In genomic region chr9:113381909-113382411, GRCh38 we compare ENCODE assay signal across 1 cellular context.
TF ChIP-seq lines count a peak whose summit lies in the region.

No MANE protein-coding gene starts in this region.

TF ChIP-seq in HepG2, 621 proteins besides CTCF, POLR2A, EP300 and RAD21 (continues in another document):
- TF ChIP-seq, protein P1, sequence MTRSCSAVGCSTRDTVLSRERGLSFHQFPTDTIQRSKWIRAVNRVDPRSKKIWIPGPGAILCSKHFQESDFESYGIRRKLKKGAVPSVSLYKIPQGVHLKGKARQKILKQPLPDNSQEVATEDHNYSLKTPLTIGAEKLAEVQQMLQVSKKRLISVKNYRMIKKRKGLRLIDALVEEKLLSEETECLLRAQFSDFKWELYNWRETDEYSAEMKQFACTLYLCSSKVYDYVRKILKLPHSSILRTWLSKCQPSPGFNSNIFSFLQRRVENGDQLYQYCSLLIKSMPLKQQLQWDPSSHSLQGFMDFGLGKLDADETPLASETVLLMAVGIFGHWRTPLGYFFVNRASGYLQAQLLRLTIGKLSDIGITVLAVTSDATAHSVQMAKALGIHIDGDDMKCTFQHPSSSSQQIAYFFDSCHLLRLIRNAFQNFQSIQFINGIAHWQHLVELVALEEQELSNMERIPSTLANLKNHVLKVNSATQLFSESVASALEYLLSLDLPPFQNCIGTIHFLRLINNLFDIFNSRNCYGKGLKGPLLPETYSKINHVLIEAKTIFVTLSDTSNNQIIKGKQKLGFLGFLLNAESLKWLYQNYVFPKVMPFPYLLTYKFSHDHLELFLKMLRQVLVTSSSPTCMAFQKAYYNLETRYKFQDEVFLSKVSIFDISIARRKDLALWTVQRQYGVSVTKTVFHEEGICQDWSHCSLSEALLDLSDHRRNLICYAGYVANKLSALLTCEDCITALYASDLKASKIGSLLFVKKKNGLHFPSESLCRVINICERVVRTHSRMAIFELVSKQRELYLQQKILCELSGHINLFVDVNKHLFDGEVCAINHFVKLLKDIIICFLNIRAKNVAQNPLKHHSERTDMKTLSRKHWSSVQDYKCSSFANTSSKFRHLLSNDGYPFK (CRISPR knock-in tag; IDR thresholded peaks at IDR 0.05; ENCODE audit: borderline replicate concordance), result no peak
- TF ChIP-seq ZNF879 (CRISPR knock-in tag; IDR thresholded peaks at IDR 0.05) (no peak), RXRA (CRISPR knock-in tag; IDR thresholded peaks at IDR 0.05) (peak; percentile 28; the same call in 1 of the 2 replicates), HNRNPLL (IDR thresholded peaks at IDR 0.05; ENCODE audit: low read depth, low read length, poor library complexity, severe bottlenecking) (no peak), SNRNP70 (IDR thresholded peaks at IDR 0.05; ENCODE audit: low read depth, low read length) (no peak), NR1H2 (CRISPR knock-in tag; IDR thresholded peaks at IDR 0.05; ENCODE audit: borderline replicate concordance, low read depth) (no peak), NFYB (CRISPR knock-in tag; IDR thresholded peaks at IDR 0.05) (no peak), KDM5B (CRISPR knock-in tag; IDR thresholded peaks at IDR 0.05; ENCODE audit: borderline replicate concordance) (no peak), PRMT3 (CRISPR knock-in tag; IDR thresholded peaks at IDR 0.05; ENCODE audit: borderline replicate concordance, low read depth) (no peak), FOSL2 (CRISPR knock-in tag; IDR thresholded peaks at IDR 0.05) (peak; percentile 56), ZNF256 (CRISPR knock-in tag; conservative IDR thresholded peaks at IDR 0.05) (no peak), SIX1 (CRISPR knock-in tag; IDR thresholded peaks at IDR 0.05; ENCODE audit: borderline replicate concordance) (0 out of 2 replicates have a peak, but pooled peaks have one; percentile 33), ATF6 (CRISPR knock-in tag; conservative IDR thresholded peaks at IDR 0.05) (no peak), FOXM1 (CRISPR knock-in tag; IDR thresholded peaks at IDR 0.05) (no peak), NFATC3 (CRISPR knock-in tag; IDR thresholded peaks at IDR 0.05) (no peak), ZBTB43 (CRISPR knock-in tag; conservative IDR thresholded peaks at IDR 0.05) (0 out of 2 replicates have a peak, but pooled peaks have one; percentile 7), ZNF557 (CRISPR knock-in tag; IDR thresholded peaks at IDR 0.05) (no peak), TSC22D2 (CRISPR knock-in tag; IDR thresholded peaks at IDR 0.05; ENCODE audit: borderline replicate concordance) (no peak), MAFK (conservative IDR thresholded peaks at IDR 0.05 in 1 of 2, IDR thresholded peaks at IDR 0.05 in 1 of 2; ENCODE audit: low read length in 2 of 2) (peak in 1 of 2 experiments; percentile 23; a peak in 3 of 4 replicates), YEATS2 (CRISPR knock-in tag; IDR thresholded peaks at IDR 0.05; ENCODE audit: borderline replicate concordance) (no peak), SP5 (CRISPR knock-in tag; IDR thresholded peaks at IDR 0.05; ENCODE audit: borderline replicate concordance, low read depth) (peak; percentile 72), NRL (CRISPR knock-in tag; IDR thresholded peaks at IDR 0.05; ENCODE audit: borderline replicate concordance) (no peak), REST (IDR thresholded peaks at IDR 0.05; ENCODE audit: borderline replicate concordance in 1 of 2, low read depth in 1 of 2, low read length in 2 of 2) (no peak), SMARCC2 (IDR thresholded peaks at IDR 0.05) (no peak), ATAD3A (CRISPR knock-in tag; IDR thresholded peaks at IDR 0.05) (no peak), ZNF713 (CRISPR knock-in tag; IDR thresholded peaks at IDR 0.05) (no peak), WIZ (CRISPR knock-in tag; IDR thresholded peaks at IDR 0.05) (no peak)
- TF ChIP-seq, protein P2, sequence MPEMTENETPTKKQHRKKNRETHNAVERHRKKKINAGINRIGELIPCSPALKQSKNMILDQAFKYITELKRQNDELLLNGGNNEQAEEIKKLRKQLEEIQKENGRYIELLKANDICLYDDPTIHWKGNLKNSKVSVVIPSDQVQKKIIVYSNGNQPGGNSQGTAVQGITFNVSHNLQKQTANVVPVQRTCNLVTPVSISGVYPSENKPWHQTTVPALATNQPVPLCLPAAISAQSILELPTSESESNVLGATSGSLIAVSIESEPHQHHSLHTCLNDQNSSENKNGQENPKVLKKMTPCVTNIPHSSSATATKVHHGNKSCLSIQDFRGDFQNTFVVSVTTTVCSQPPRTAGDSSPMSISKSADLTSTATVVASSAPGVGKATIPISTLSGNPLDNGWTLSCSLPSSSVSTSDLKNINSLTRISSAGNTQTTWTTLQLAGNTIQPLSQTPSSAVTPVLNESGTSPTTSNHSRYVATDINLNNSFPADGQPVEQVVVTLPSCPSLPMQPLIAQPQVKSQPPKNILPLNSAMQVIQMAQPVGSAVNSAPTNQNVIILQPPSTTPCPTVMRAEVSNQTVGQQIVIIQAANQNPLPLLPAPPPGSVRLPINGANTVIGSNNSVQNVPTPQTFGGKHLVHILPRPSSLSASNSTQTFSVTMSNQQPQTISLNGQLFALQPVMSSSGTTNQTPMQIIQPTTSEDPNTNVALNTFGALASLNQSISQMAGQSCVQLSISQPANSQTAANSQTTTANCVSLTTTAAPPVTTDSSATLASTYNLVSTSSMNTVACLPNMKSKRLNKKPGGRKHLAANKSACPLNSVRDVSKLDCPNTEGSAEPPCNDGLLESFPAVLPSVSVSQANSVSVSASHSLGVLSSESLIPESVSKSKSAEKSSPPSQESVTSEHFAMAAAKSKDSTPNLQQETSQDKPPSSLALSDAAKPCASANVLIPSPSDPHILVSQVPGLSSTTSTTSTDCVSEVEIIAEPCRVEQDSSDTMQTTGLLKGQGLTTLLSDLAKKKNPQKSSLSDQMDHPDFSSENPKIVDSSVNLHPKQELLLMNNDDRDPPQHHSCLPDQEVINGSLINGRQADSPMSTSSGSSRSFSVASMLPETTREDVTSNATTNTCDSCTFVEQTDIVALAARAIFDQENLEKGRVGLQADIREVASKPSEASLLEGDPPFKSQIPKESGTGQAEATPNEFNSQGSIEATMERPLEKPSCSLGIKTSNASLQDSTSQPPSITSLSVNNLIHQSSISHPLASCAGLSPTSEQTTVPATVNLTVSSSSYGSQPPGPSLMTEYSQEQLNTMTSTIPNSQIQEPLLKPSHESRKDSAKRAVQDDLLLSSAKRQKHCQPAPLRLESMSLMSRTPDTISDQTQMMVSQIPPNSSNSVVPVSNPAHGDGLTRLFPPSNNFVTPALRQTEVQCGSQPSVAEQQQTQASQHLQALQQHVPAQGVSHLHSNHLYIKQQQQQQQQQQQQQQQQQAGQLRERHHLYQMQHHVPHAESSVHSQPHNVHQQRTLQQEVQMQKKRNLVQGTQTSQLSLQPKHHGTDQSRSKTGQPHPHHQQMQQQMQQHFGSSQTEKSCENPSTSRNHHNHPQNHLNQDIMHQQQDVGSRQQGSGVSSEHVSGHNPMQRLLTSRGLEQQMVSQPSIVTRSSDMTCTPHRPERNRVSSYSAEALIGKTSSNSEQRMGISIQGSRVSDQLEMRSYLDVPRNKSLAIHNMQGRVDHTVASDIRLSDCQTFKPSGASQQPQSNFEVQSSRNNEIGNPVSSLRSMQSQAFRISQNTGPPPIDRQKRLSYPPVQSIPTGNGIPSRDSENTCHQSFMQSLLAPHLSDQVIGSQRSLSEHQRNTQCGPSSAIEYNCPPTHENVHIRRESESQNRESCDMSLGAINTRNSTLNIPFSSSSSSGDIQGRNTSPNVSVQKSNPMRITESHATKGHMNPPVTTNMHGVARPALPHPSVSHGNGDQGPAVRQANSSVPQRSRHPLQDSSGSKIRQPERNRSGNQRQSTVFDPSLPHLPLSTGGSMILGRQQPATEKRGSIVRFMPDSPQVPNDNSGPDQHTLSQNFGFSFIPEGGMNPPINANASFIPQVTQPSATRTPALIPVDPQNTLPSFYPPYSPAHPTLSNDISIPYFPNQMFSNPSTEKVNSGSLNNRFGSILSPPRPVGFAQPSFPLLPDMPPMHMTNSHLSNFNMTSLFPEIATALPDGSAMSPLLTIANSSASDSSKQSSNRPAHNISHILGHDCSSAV (CRISPR knock-in tag; IDR thresholded peaks at IDR 0.05; ENCODE audit: borderline replicate concordance), result no peak
- TF ChIP-seq, protein P3, sequence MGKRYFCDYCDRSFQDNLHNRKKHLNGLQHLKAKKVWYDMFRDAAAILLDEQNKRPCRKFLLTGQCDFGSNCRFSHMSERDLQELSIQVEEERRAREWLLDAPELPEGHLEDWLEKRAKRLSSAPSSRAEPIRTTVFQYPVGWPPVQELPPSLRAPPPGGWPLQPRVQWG (CRISPR knock-in tag; IDR thresholded peaks at IDR 0.05; ENCODE audit: borderline replicate concordance, low read depth), result no peak
- TF ChIP-seq, protein P4, sequence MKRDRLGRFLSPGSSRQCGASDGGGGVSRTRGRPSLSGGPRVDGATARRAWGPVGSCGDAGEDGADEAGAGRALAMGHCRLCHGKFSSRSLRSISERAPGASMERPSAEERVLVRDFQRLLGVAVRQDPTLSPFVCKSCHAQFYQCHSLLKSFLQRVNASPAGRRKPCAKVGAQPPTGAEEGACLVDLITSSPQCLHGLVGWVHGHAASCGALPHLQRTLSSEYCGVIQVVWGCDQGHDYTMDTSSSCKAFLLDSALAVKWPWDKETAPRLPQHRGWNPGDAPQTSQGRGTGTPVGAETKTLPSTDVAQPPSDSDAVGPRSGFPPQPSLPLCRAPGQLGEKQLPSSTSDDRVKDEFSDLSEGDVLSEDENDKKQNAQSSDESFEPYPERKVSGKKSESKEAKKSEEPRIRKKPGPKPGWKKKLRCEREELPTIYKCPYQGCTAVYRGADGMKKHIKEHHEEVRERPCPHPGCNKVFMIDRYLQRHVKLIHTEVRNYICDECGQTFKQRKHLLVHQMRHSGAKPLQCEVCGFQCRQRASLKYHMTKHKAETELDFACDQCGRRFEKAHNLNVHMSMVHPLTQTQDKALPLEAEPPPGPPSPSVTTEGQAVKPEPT (CRISPR knock-in tag; IDR thresholded peaks at IDR 0.05; ENCODE audit: low read depth), result no peak
- TF ChIP-seq, protein P5, sequence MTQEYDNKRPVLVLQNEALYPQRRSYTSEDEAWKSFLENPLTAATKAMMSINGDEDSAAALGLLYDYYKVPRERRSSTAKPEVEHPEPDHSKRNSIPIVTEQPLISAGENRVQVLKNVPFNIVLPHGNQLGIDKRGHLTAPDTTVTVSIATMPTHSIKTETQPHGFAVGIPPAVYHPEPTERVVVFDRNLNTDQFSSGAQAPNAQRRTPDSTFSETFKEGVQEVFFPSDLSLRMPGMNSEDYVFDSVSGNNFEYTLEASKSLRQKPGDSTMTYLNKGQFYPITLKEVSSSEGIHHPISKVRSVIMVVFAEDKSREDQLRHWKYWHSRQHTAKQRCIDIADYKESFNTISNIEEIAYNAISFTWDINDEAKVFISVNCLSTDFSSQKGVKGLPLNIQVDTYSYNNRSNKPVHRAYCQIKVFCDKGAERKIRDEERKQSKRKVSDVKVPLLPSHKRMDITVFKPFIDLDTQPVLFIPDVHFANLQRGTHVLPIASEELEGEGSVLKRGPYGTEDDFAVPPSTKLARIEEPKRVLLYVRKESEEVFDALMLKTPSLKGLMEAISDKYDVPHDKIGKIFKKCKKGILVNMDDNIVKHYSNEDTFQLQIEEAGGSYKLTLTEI (CRISPR knock-in tag; conservative IDR thresholded peaks at IDR 0.05), result no peak
